Comparison of ENCODE assay signal across 11 cellular contexts in the genomic region with DNA sequence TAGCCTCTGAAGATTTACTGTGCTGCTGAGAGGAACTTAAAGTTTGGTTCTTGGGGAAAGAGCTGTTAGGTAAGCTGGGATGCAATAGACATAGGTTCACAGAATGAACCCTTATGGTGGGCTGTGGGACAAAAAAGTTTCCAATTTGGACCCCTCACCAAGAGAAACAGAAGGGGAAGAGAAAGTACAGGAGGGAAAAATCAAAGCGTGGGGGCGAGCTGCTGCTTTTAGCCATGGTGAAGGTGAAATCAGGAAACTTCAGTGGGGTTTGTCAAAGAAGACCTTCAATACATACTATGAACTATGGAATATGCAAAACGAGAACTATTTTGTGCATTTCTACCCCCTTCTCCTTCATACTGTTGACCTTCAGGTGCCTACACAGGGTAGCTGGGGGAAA. TPM values are rescaled to one million over a fixed set of nuclear protein-coding genes. Genes with fewer than 3 reads are reported as not detected.
DNase-seq lines count a peak whose midpoint lies in the region; ATAC-seq and TF ChIP-seq lines count a peak whose summit lies in the region.
"Had no signal": no experiment of that assay in that cellular context is flagged by ENCODE, and none has a peak within 500 bp of the region (broad histone marks: within the 10 kb centered on the region; RNA-seq: fewer than 3 reads in every experiment).

No MANE protein-coding gene starts in this region.

- peaks cover 0 to 5% (median 2%) of the 10 kb centered on the region in 3 donors for H3K27me3 Mint-ChIP-seq in CD14-positive monocyte (ENCODE audit: low read depth in 3 of 3)
- no peaks in the 10 kb centered on the region for H3K27me3 Mint-ChIP-seq in activated T-helper 17 cell treated with anti-CD3 and anti-CD28 coated beads, Interleukin-2, amount 50 U/mL, for 72 hours

- peak; percentile 17 for ATAC-seq in GM19324 (IDR thresholded peaks at IDR 0.05; ENCODE audit: low FRiP score, unreplicated experiment)
- peak; percentile 3 for ATAC-seq in HG03039 (IDR thresholded peaks at IDR 0.05; ENCODE audit: unreplicated experiment)
- ATAC-seq in activated T-helper 17 cell treated with anti-CD3 and anti-CD28 coated beads, Interleukin-2, amount 50 U/mL, for 72 hours (replicated peaks), result no peak
- no peak for ATAC-seq in HG02970 (IDR thresholded peaks at IDR 0.05; ENCODE audit: low FRiP score, unreplicated experiment)

- no peaks in the 10 kb centered on the region for H3K36me3 Mint-ChIP-seq in CD14-positive monocyte
- H3K36me3 Mint-ChIP-seq in activated T-helper 17 cell treated with anti-CD3 and anti-CD28 coated beads, Interleukin-2, amount 50 U/mL, for 72 hours (ENCODE audit: low read depth), result no peaks in the 10 kb centered on the region

- no peak for TF ChIP-seq CTCF in CD14-positive monocyte (IDR thresholded peaks at IDR 0.05)

- peaks cover 0 to 1% (median 0%) of the 10 kb centered on the region in 7 donors for H3K9me3 Mint-ChIP-seq in CD14-positive monocyte
- no peaks in the 10 kb centered on the region for H3K9me3 Mint-ChIP-seq in activated T-helper 17 cell treated with anti-CD3 and anti-CD28 coated beads, Interleukin-2, amount 50 U/mL, for 72 hours

- peaks cover 30% of the 10 kb centered on the region for H3K4me1 Mint-ChIP-seq in CD14-positive monocyte
- H3K4me1 Mint-ChIP-seq in activated T-helper 17 cell treated with anti-CD3 and anti-CD28 coated beads, Interleukin-2, amount 50 U/mL, for 72 hours, result peaks cover 35% of the 10 kb centered on the region

- peak overlapping the region in 6 of 7 donors; percentile 1 to 86 (median 82) for H3K27ac Mint-ChIP-seq in CD14-positive monocyte
- peak overlapping the region; percentile 88 for H3K27ac Mint-ChIP-seq in activated T-helper 17 cell treated with anti-CD3 and anti-CD28 coated beads, Interleukin-2, amount 50 U/mL, for 72 hours

- H3K4me3 Mint-ChIP-seq in CD14-positive monocyte, result no peak overlapping the region
- peak overlapping the region; percentile 75 for H3K4me3 Mint-ChIP-seq in activated T-helper 17 cell treated with anti-CD3 and anti-CD28 coated beads, Interleukin-2, amount 50 U/mL, for 72 hours

- DNase-seq in CD14-positive monocyte (ENCODE audit: low spot score), result no peak
- no peak for DNase-seq in NCI-H510A (lab: John Stamatoyannopoulos, UW)
- DNase-seq in NCI-H82 treated with DMSO at 0.1 percent for 48 hours (lab: John Stamatoyannopoulos, UW; ENCODE audit: unreplicated experiment), result no peak
- no peak for DNase-seq in NK-92 (lab: John Stamatoyannopoulos, UW; ENCODE audit: unreplicated experiment)
- DNase-seq: NCI-H1105, SIG-M5, tibial artery had no signal

- intact Hi-C loops in CD14-positive monocyte (cut with micrococcal nuclease), result no loop called here

RNA-seq across cellular contexts. Expression of gene NINJ2, which starts 10.6 kb away (rescaled TPM):
- polyA plus RNA-seq in CD14-positive monocyte, result 10 to 100 TPM; 73.7 to 92.7 TPM
- total RNA-seq in activated T-helper 17 cell treated with anti-CD3 and anti-CD28 coated beads, Interleukin-2, amount 50 U/mL, for 72 hours, result 10 to 100 TPM in 1 of 2 donors, 1 to 10 TPM in 1; 9.2 to 19.9 TPM

Comparison
In these comparisons a context has a peak if more than half of its experiments do, and no peak if none do; other contexts are left out.
1. ATAC-seq: peak in GM19324 (single experiment) and HG03039 (single experiment); none in activated T-helper 17 cell treated with anti-CD3 and anti-CD28 coated beads, Interleukin-2, amount 50 U/mL, for 72 hours (single experiment) and HG02970 (single experiment).